Comparison of ENCODE assay signal across 18 cellular contexts in the genomic region with DNA sequence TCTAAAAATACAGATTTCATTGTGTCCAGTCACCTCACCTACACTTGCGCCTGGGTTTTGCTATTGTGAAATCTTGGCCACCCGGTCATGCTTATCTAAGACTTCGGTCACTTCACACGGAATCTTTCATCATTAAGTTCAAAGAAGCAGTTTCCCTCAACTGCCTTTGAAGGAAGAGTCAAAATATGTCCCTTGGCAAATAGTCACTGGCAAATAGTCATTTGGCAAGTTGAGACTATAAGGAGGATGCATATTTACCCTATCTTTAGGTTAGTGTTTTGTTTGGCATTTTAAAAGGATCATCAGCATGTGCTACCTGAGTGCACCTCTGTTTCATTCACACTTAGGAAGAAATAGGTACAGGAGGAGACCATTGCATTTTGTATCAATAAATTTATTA.
"Had no signal": no experiment of that assay in that cellular context is flagged by ENCODE, and none has a peak within 500 bp of the region (broad histone marks: within the 10 kb centered on the region; RNA-seq: fewer than 3 reads in every experiment).

No MANE protein-coding gene starts in this region.

- ATAC-seq: body of pancreas, left lung, mucosa of descending colon, natural killer cell, T-helper 17 cell had no signal

- H3K27me3 ChIP-seq: body of pancreas, left lung, sigmoid colon had no signal

- H3K27ac ChIP-seq: body of pancreas, left lung, prostate gland, sigmoid colon had no signal

- H3K4me3 ChIP-seq: body of pancreas, left lung, mucosa of descending colon, prostate gland, sigmoid colon had no signal

- DNase-seq: activated B cell treated with CpG ODN at 0.5 μM for 24 hours; activated CD4-positive, alpha-beta T cell treated with anti-CD3 and anti-CD28 coated beads, Interleukin-2, amount 10 ng/mL, durations not matched to agents 24 days and 14 days; activated naive CD4-positive, alpha-beta T cell treated with Interleukin-2 at 50 U/mL for 16 hours; body of pancreas; endodermal cell; erythroblast; foreskin melanocyte; head of caudate nucleus; left lung; mucosa of descending colon; natural killer cell; sigmoid colon; stimulated activated CD4-positive, alpha-beta T cell treated with anti-CD3 and anti-CD28 coated beads, Interleukin-2, amount 100 ng/mL, for 24 hours; stimulated activated naive CD4-positive, alpha-beta T cell; substantia nigra; T-helper 17 cell had no signal

- H3K4me1 ChIP-seq: body of pancreas, left lung, prostate gland, sigmoid colon had no signal

- FAIRE-seq: islet of Langerhans had no signal

- H3K9me3 ChIP-seq: body of pancreas, left lung, mucosa of descending colon, prostate gland, sigmoid colon had no signal

- H3K36me3 ChIP-seq: prostate gland had no signal
